19 cellular contexts compared by ENCODE assay signal in genomic region chr4:172515266-172515879, GRCh38.
DNase-seq lines count a peak whose midpoint lies in the region; ATAC-seq, FAIRE-seq and TF ChIP-seq lines count a peak whose summit lies in the region.
"Had no signal": no experiment of that assay in that cellular context is flagged by ENCODE, and none has a peak within 500 bp of the region (broad histone marks: within the 10 kb centered on the region; RNA-seq: fewer than 3 reads in every experiment).

No MANE protein-coding gene starts in this region.

- H3K4me3 Mint-ChIP-seq in endodermal cell = no peak overlapping the region
- no peak overlapping the region for H3K4me3 Mint-ChIP-seq in activated CD8-positive, alpha-beta memory T cell treated with anti-CD3 and anti-CD28 coated beads, Interleukin-2, amount 10 ng/mL, durations not matched to agents 7 days and 5 days
- H3K4me3 Mint-ChIP-seq in activated naive CD4-positive, alpha-beta T cell treated with anti-CD3 and anti-CD28 coated beads for 36 hours = no peak overlapping the region

- no peaks in the 10 kb centered on the region for H3K27me3 ChIP-seq in endodermal cell (ENCODE audit: control insufficient read depth, insufficient read depth, low read length, poor library complexity, severe bottlenecking)
- H3K27me3 ChIP-seq: esophagus squamous epithelium, heart right ventricle, ovary, Peyer's patch had no signal

- no peak overlapping the region for H3K4me3 ChIP-seq in endodermal cell (ENCODE audit: low read length)
- H3K4me3 ChIP-seq: esophagus squamous epithelium, heart right ventricle, ovary, Peyer's patch had no signal

- intact Hi-C loops in activated naive CD4-positive, alpha-beta T cell treated with anti-CD3 and anti-CD28 coated beads for 36 hours (cut with micrococcal nuclease) = no loop called here

- H3K4me1 Mint-ChIP-seq in endodermal cell = no peaks in the 10 kb centered on the region
- H3K4me1 Mint-ChIP-seq in activated CD8-positive, alpha-beta memory T cell treated with anti-CD3 and anti-CD28 coated beads, Interleukin-2, amount 10 ng/mL, durations not matched to agents 7 days and 5 days = no peaks in the 10 kb centered on the region
- H3K4me1 Mint-ChIP-seq in activated naive CD4-positive, alpha-beta T cell treated with anti-CD3 and anti-CD28 coated beads for 36 hours (ENCODE audit: low read depth) = no peaks in the 10 kb centered on the region

- WGBS in endodermal cell (ENCODE audit: insufficient coverage in 1 of 2, insufficient read length in 1 of 2), 2 experiments = 92 to 96% methylated on average over 2 to 7 of the region's 7 CpGs

- no peak overlapping the region for H3K27ac ChIP-seq in endodermal cell (ENCODE audit: low read depth, low read length)
- H3K27ac ChIP-seq: esophagus squamous epithelium, heart right ventricle, ovary, Peyer's patch had no signal

- no peak overlapping the region for H3K9ac ChIP-seq in endodermal cell (ENCODE audit: extremely low read depth, low read length, poor library complexity, severe bottlenecking)

- TF ChIP-seq POLR2A in GM12891 (IDR thresholded peaks at IDR 0.05; ENCODE audit: low read depth, low read length) = no peak

- FAIRE-seq in D721Med (lab: Jason Lieb, UNC) (no peak), GM12891 (lab: Jason Lieb, UNC) (no peak)
- FAIRE-seq: bronchial epithelial cell had no signal

- H3K4me1 ChIP-seq in endodermal cell (ENCODE audit: control insufficient read depth, insufficient read depth, low read length) = no peaks in the 10 kb centered on the region
- H3K4me1 ChIP-seq: Caco-2, esophagus squamous epithelium, heart right ventricle, Peyer's patch had no signal

- TF ChIP-seq CTCF in D721Med (IDR thresholded peaks at IDR 0.05; ENCODE audit: insufficient read depth, missing control alignments) (peak; percentile 4), endodermal cell (conservative IDR thresholded peaks at IDR 0.05) (peak; percentile 37)

- H3K27ac Mint-ChIP-seq in endodermal cell = no peak overlapping the region
- no peak overlapping the region for H3K27ac Mint-ChIP-seq in activated CD8-positive, alpha-beta memory T cell treated with anti-CD3 and anti-CD28 coated beads, Interleukin-2, amount 10 ng/mL, durations not matched to agents 7 days and 5 days
- H3K27ac Mint-ChIP-seq in activated naive CD4-positive, alpha-beta T cell treated with anti-CD3 and anti-CD28 coated beads for 36 hours = no peak overlapping the region
- H3K27ac Mint-ChIP-seq: activated naive CD4-positive, alpha-beta T cell treated with anti-CD3 and anti-CD28 coated beads, Interleukin-2, amount 50 U/mL, for 72 hours had no signal

- no peaks in the 10 kb centered on the region for H3K9me3 ChIP-seq in endodermal cell (ENCODE audit: control insufficient read depth, low read length)
- H3K9me3 ChIP-seq: Caco-2, esophagus squamous epithelium, ovary, Peyer's patch had no signal

- H3K27me3 Mint-ChIP-seq in endodermal cell (ENCODE audit: insufficient read depth) = no peaks in the 10 kb centered on the region
- no peaks in the 10 kb centered on the region for H3K27me3 Mint-ChIP-seq in activated CD8-positive, alpha-beta memory T cell treated with anti-CD3 and anti-CD28 coated beads, Interleukin-2, amount 10 ng/mL, durations not matched to agents 7 days and 5 days
- no peaks in the 10 kb centered on the region for H3K27me3 Mint-ChIP-seq in activated naive CD4-positive, alpha-beta T cell treated with anti-CD3 and anti-CD28 coated beads for 36 hours (ENCODE audit: low read depth)

- DNase-seq in D721Med (ENCODE audit: insufficient read length, low spot score) (no peak), M059J (ENCODE audit: low read depth) (peak; percentile 0), endodermal cell (peak; percentile 46), myocyte (ENCODE audit: low read depth) (peak; percentile 72), GM19238 (ENCODE audit: insufficient read length, low spot score) (no peak), GM12891 (ENCODE audit: insufficient read length, low spot score) (no peak)
- no peak for DNase-seq in activated CD8-positive, alpha-beta memory T cell treated with anti-CD3 and anti-CD28 coated beads, Interleukin-2, amount 10 ng/mL, durations not matched to agents 7 days and 5 days
- no peak for DNase-seq in activated naive CD4-positive, alpha-beta T cell treated with anti-CD3 and anti-CD28 coated beads for 36 hours
- DNase-seq: Caco-2; esophagus squamous epithelium; GF-D8; heart right ventricle; NCI-H526 treated with DMSO at 0.1 percent for 48 hours; ovary; Peyer's patch; stimulated activated CD4-positive, alpha-beta T cell treated with anti-CD3 and anti-CD28 coated beads, Interleukin-4, amount 100 ng/mL, for 1 hour had no signal

- no peaks in the 10 kb centered on the region for H3K36me3 ChIP-seq in endodermal cell (ENCODE audit: control insufficient read depth, insufficient read depth, low read length)
- H3K36me3 ChIP-seq: esophagus squamous epithelium, heart right ventricle, ovary, Peyer's patch had no signal

- no peak for ATAC-seq in activated CD8-positive, alpha-beta memory T cell treated with anti-CD3 and anti-CD28 coated beads, Interleukin-2, amount 10 ng/mL, durations not matched to agents 7 days and 5 days
- ATAC-seq: activated naive CD4-positive, alpha-beta T cell treated with anti-CD3 and anti-CD28 coated beads, Interleukin-2, amount 50 U/mL, for 72 hours; heart right ventricle; left lobe of liver had no signal

- H3K36me3 Mint-ChIP-seq in endodermal cell (ENCODE audit: low read depth) = no peaks in the 10 kb centered on the region
- no peaks in the 10 kb centered on the region for H3K36me3 Mint-ChIP-seq in activated CD8-positive, alpha-beta memory T cell treated with anti-CD3 and anti-CD28 coated beads, Interleukin-2, amount 10 ng/mL, durations not matched to agents 7 days and 5 days
- no peaks in the 10 kb centered on the region for H3K36me3 Mint-ChIP-seq in activated naive CD4-positive, alpha-beta T cell treated with anti-CD3 and anti-CD28 coated beads for 36 hours (ENCODE audit: low read depth)
- H3K36me3 Mint-ChIP-seq: activated naive CD4-positive, alpha-beta T cell treated with anti-CD3 and anti-CD28 coated beads, Interleukin-2, amount 50 U/mL, for 72 hours had no signal

- CTCF ChIA-PET in activated CD8-positive, alpha-beta memory T cell treated with anti-CD3 and anti-CD28 coated beads, Interleukin-2, amount 10 ng/mL, durations not matched to agents 7 days and 5 days (lab: Charles Lee) = no interaction called here
- CTCF ChIA-PET in activated naive CD4-positive, alpha-beta T cell treated with anti-CD3 and anti-CD28 coated beads for 36 hours (lab: Charles Lee) = no interaction called here

- H3K9me3 Mint-ChIP-seq in endodermal cell = no peaks in the 10 kb centered on the region
- H3K9me3 Mint-ChIP-seq in activated CD8-positive, alpha-beta memory T cell treated with anti-CD3 and anti-CD28 coated beads, Interleukin-2, amount 10 ng/mL, durations not matched to agents 7 days and 5 days (ENCODE audit: low read depth) = no peaks in the 10 kb centered on the region
- peaks cover 2% of the 10 kb centered on the region for H3K9me3 Mint-ChIP-seq in activated naive CD4-positive, alpha-beta T cell treated with anti-CD3 and anti-CD28 coated beads for 36 hours

TF ChIP-seq in GM12891, 5 proteins besides CTCF, POLR2A, EP300 and RAD21:
- TF ChIP-seq SPI1 (IDR thresholded peaks at IDR 0.05; ENCODE audit: low read depth, low read length) = no peak
- TF ChIP-seq TAF1 (IDR thresholded peaks at IDR 0.05; ENCODE audit: low read depth, low read length) = no peak
- no peak for TF ChIP-seq POLR2AphosphoS5 (IDR thresholded peaks at IDR 0.05; ENCODE audit: low read depth, low read length)
- no peak for TF ChIP-seq POU2F2 (IDR thresholded peaks at IDR 0.05; ENCODE audit: low read depth, low read length)
- TF ChIP-seq PAX5 (IDR thresholded peaks at IDR 0.05; ENCODE audit: insufficient read depth, low read length, severe bottlenecking) = no peak

Comparison
In these comparisons a context has a peak if more than half of its experiments do, and no peak if none do; other contexts are left out.
1. DNase-seq: peak in M059J (single experiment), endodermal cell (single experiment) and myocyte (single experiment); none in D721Med (single experiment), GM19238 (single experiment), activated CD8-positive, alpha-beta memory T cell treated with anti-CD3 and anti-CD28 coated beads, Interleukin-2, amount 10 ng/mL, durations not matched to agents 7 days and 5 days (single experiment), activated naive CD4-positive, alpha-beta T cell treated with anti-CD3 and anti-CD28 coated beads for 36 hours (single experiment) and GM12891 (single experiment).